Comparison of ENCODE assay signal across 8 cellular contexts in the genomic region with DNA sequence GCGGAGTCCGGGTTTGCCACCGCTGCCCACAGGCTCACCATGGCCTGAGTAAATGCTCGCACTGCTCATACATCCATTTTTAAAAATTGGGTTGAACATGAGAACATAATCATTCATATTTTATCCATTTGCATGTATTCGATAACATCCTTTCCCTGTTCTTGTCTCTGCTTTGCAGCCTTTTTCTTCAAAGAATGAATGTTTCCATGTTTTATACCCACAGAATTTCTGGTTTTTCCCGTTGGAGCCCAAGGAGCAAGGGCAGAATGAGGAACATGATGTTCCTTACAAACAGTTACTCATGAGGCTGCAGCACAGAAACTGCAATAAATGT.
A peak's percentile ranks its signal among the peaks of the same experiment; 100 is the strongest.
DNase-seq lines count a peak whose midpoint lies in the region; ATAC-seq and TF ChIP-seq lines count a peak whose summit lies in the region.

No MANE protein-coding gene starts in this region.

- peak overlapping the region; percentile 68; the same call in 1 of the 2 replicates for H3K4me3 ChIP-seq in HUES6 (ENCODE audit: low read depth, low read length)
- peak overlapping the region in 1 of 3 donors; percentile 3 for H3K4me3 ChIP-seq in thyroid gland (replicated peaks in 1 of 3)

- H3K4me1 Mint-ChIP-seq in brain, result peaks cover 22% of the 10 kb centered on the region
- H3K4me1 Mint-ChIP-seq in naive thymus-derived CD8-positive, alpha-beta T cell, result peaks cover 0 to 10% (median 7%) of the 10 kb centered on the region in 4 donors

- H3K36me3 ChIP-seq in HUES6 (ENCODE audit: control insufficient read depth, insufficient read depth, low read length) (no peaks in the 10 kb centered on the region), thyroid gland (no peaks in the 10 kb centered on the region)

- no peak overlapping the region for H3K9ac ChIP-seq in HUES6 (ENCODE audit: low read length)

- TF ChIP-seq POLR2A in thyroid gland (IDR thresholded peaks at IDR 0.05), result no peak

- H3K9me3 ChIP-seq in HUES6 (ENCODE audit: control insufficient read depth, insufficient read depth, low read depth, low read length), result peaks cover 4% of the 10 kb centered on the region
- H3K9me3 ChIP-seq in thyroid gland, result no peaks in the 10 kb centered on the region

- no peak for ATAC-seq in naive thymus-derived CD8-positive, alpha-beta T cell

- H3K27me3 ChIP-seq in HUES6 (ENCODE audit: control insufficient read depth, insufficient read depth, low read length), result peaks cover 43% of the 10 kb centered on the region
- no peaks in the 10 kb centered on the region for H3K27me3 ChIP-seq in thyroid gland

- no peak for DNase-seq in naive thymus-derived CD8-positive, alpha-beta T cell
- DNase-seq in dermis blood vessel endothelial cell, result no peak
- DNase-seq in UCSD-AML1 (lab: John Stamatoyannopoulos, UW; ENCODE audit: unreplicated experiment), result no peak
- no peak for DNase-seq in NCI-H1105 (lab: John Stamatoyannopoulos, UW)
- no peak for DNase-seq in thyroid gland

- TF ChIP-seq CTCF in C4-2B (conservative IDR thresholded peaks at IDR 0.05) (peak; percentile 69), brain (conservative IDR thresholded peaks at IDR 0.05) (peak; percentile 40 to 56), thyroid gland (IDR thresholded peaks at IDR 0.05) (no peak)

- peak overlapping the region in 1 of 5 experiments; percentile 11 for H3K27ac Mint-ChIP-seq in brain
- no peak overlapping the region for H3K27ac Mint-ChIP-seq in naive thymus-derived CD8-positive, alpha-beta T cell

- H3K4me1 ChIP-seq in HUES6 (ENCODE audit: control insufficient read depth, insufficient read depth, low read length) (peaks cover 12% of the 10 kb centered on the region; the same call in 1 of the 2 replicates), thyroid gland (peaks cover 15% of the 10 kb centered on the region in 2 donors)

- peaks cover 0 to 9% (median 0%) of the 10 kb centered on the region in 5 experiments for H3K9me3 Mint-ChIP-seq in brain
- H3K9me3 Mint-ChIP-seq in naive thymus-derived CD8-positive, alpha-beta T cell, result no peaks in the 10 kb centered on the region

- H3K27ac ChIP-seq in C4-2B (peak overlapping the region; percentile 37), HUES6 (ENCODE audit: low read depth, low read length) (no peak overlapping the region), thyroid gland (no peak overlapping the region)

- WGBS in thyroid gland, 2 donors, result 10% methylated on average over 6 of the region's 6 CpGs

- intact Hi-C loops in thyroid gland (cut with DNase I), result loop anchor here (5.0 kb wide), 2 partner anchors 128 to 257 kb away; no protein-coding TSS in a partner anchor

- H3K4me3 Mint-ChIP-seq in brain, result peak overlapping the region; percentile 78 to 83 (median 82)
- peak overlapping the region; percentile 62 to 84 (median 70) for H3K4me3 Mint-ChIP-seq in naive thymus-derived CD8-positive, alpha-beta T cell

- POLR2A ChIA-PET in naive thymus-derived CD8-positive, alpha-beta T cell (lab: Charles Lee), result interaction anchor here (3.0 kb wide), 1 partner anchor 8 kb away, joined by 13 read pairs; no protein-coding TSS in a partner anchor

- peaks cover 12% of the 10 kb centered on the region for H3K27me3 Mint-ChIP-seq in brain
- H3K27me3 Mint-ChIP-seq in naive thymus-derived CD8-positive, alpha-beta T cell, result peaks cover 5 to 37% (median 13%) of the 10 kb centered on the region in 5 donors

- H3K36me3 Mint-ChIP-seq in brain, result no peaks in the 10 kb centered on the region
- H3K36me3 Mint-ChIP-seq in naive thymus-derived CD8-positive, alpha-beta T cell, result no peaks in the 10 kb centered on the region

Comparison
In these comparisons a context has a peak if more than half of its experiments do, and no peak if none do; other contexts are left out.
1. CTCF ChIP-seq: peak in C4-2B (single experiment) and brain (2 of 2); none in thyroid gland (0 of 6).